Comparison of ENCODE assay signal across 16 cellular contexts in the genomic region with DNA sequence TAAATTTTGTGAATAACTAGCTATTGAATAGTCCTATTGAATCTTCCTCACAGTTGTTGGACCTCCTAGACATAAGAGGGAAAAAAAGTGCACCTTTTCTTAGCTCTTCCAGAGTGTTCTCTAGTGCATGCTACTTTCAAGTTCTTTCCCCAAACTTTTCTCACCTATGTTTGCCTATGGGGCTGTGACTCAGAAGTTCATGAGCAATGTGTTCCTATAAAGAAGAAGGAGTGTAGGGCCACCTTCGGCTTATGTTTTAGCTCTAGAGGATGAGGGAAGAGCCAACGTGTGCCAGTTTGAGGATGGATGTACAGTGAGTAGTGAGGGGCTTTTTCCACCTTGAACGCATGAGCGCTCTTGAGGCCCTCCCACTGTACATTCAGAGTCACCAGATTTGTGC.
"Had no signal": no experiment of that assay in that cellular context is flagged by ENCODE, and none has a peak within 500 bp of the region (broad histone marks: within the 10 kb centered on the region; RNA-seq: fewer than 3 reads in every experiment).

No MANE protein-coding gene starts in this region.

- ATAC-seq: natural killer cell; stimulated activated naive CD8-positive, alpha-beta T cell treated with anti-CD3 and anti-CD28 coated beads, Interleukin-15, Interleukin-2, amounts not matched to agents 100 U/mL and 50 U/mL, for 24 hours had no signal

- FAIRE-seq: colon, small intestine had no signal

- H3K27me3 ChIP-seq: right atrium auricular region, suprapubic skin, thyroid gland, upper lobe of left lung, uterus had no signal

- H3K36me3 ChIP-seq: right atrium auricular region, suprapubic skin, thyroid gland, upper lobe of left lung, uterus had no signal

- H3K27ac ChIP-seq: right atrium auricular region, suprapubic skin, thyroid gland, upper lobe of left lung, uterus had no signal

- H3K4me1 ChIP-seq: right atrium auricular region, suprapubic skin, uterus had no signal

- DNase-seq: erythroblast; foreskin melanocyte; head of caudate nucleus; hippocampal formation; kidney glomerular epithelial cell; mammary epithelial cell; natural killer cell; small intestine; stimulated activated CD4-positive, alpha-beta T cell treated with anti-CD3 and anti-CD28 coated beads, Interleukin-12 subunit alpha, Interleukin-12 subunit beta, amount 100 ng/mL, for 4 hours; stimulated activated naive CD8-positive, alpha-beta T cell treated with anti-CD3 and anti-CD28 coated beads, Interleukin-15, Interleukin-2, amounts not matched to agents 100 U/mL and 50 U/mL, for 24 hours; upper lobe of left lung; uterus had no signal

- H3K4me3 ChIP-seq: right atrium auricular region, suprapubic skin, thyroid gland, upper lobe of left lung, uterus had no signal

- H3K9me3 ChIP-seq: right atrium auricular region, suprapubic skin, thyroid gland, upper lobe of left lung, uterus had no signal
